Comparison of ENCODE assay signal across 26 cellular contexts in the genomic region with DNA sequence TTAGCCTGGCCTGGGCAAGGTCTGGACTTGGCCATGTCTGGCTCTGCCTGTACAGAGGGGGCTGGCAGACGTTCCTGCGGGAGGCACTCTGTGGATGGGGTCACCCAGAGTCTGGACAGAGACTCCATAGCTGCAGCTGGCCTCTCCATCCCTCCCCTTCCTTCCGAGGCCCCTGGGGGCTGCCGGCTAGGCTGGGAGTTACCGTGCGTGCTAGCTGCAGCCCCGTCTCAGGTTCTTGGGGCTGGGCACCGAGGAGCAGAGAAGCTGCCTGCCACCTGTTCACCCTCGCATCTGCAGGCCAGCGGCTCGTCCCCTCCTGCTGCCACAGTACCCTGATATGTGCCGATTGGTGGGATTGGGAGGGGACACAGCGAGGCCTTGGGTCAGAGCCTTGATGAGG.
DNase-seq lines count a peak whose midpoint lies in the region; ATAC-seq and TF ChIP-seq lines count a peak whose summit lies in the region.
"Had no signal": no experiment of that assay in that cellular context is flagged by ENCODE, and none has a peak within 500 bp of the region (broad histone marks: within the 10 kb centered on the region; RNA-seq: fewer than 3 reads in every experiment).

No MANE protein-coding gene starts in this region.

- H3K9ac ChIP-seq in neuronal stem cell (ENCODE audit: low read depth, low read length, poor library complexity) (peak overlapping the region; percentile 34), smooth muscle cell (ENCODE audit: low read depth) (no peak overlapping the region)

- H3K4me1 ChIP-seq in left ventricle myocardium inferior (peaks cover 98% of the 10 kb centered on the region), body of pancreas (peaks cover 71% of the 10 kb centered on the region), neuronal stem cell (ENCODE audit: control insufficient read depth in 2 of 2, insufficient read depth in 1 of 2, low read depth in 1 of 2, low read length in 2 of 2) (peaks cover 10 to 13% of the 10 kb centered on the region in 2 donors), smooth muscle cell (ENCODE audit: low read depth) (peaks cover 7% of the 10 kb centered on the region)

- H3K27me3 ChIP-seq in left ventricle myocardium inferior (ENCODE audit: low read depth) (no peaks in the 10 kb centered on the region), body of pancreas (no peaks in the 10 kb centered on the region), neuronal stem cell (ENCODE audit: control insufficient read depth in 3 of 3, insufficient read depth in 3 of 3, low read depth in 1 of 3, low read length in 3 of 3) (no peaks in the 10 kb centered on the region), smooth muscle cell (ENCODE audit: low read depth) (no peaks in the 10 kb centered on the region)
- H3K27me3 ChIP-seq: tibial artery had no signal

- no peak overlapping the region for H3K4ac ChIP-seq in neuronal stem cell (ENCODE audit: low read length)

- H2AFZ ChIP-seq in neuronal stem cell (ENCODE audit: low read length) (no peak overlapping the region), smooth muscle cell (ENCODE audit: low read depth) (no peak overlapping the region)

- TF ChIP-seq CTCF in left ventricle myocardium inferior (IDR thresholded peaks at IDR 0.05; ENCODE audit: borderline replicate concordance) (no peak), body of pancreas (IDR thresholded peaks at IDR 0.05) (no peak), smooth muscle cell (IDR thresholded peaks at IDR 0.05; ENCODE audit: borderline replicate concordance, insufficient read depth, poor library complexity, severe bottlenecking) (no peak)

- peaks cover 6% of the 10 kb centered on the region for H3K36me3 Mint-ChIP-seq in activated naive CD8-positive, alpha-beta T cell treated with anti-CD3 and anti-CD28 coated beads for 36 hours
- H3K36me3 Mint-ChIP-seq: mesothelial cell of epicardium had no signal

- H3K4me1 Mint-ChIP-seq in activated naive CD8-positive, alpha-beta T cell treated with anti-CD3 and anti-CD28 coated beads for 36 hours: peaks cover 38% of the 10 kb centered on the region

- H3K36me3 ChIP-seq in left ventricle myocardium inferior (no peaks in the 10 kb centered on the region), body of pancreas (replicated peaks in 1 of 2; ENCODE audit: insufficient read depth in 1 of 2, low read depth in 2 of 2) (no peaks in the 10 kb centered on the region), neuronal stem cell (replicated peaks in 1 of 2; ENCODE audit: control insufficient read depth in 2 of 2, insufficient read depth in 2 of 2, low read length in 2 of 2) (no peaks in the 10 kb centered on the region), smooth muscle cell (ENCODE audit: low read depth) (no peaks in the 10 kb centered on the region)
- H3K36me3 ChIP-seq: tibial artery had no signal

- H3K9me3 ChIP-seq in left ventricle myocardium inferior (replicated peaks) (no peaks in the 10 kb centered on the region), body of pancreas (no peaks in the 10 kb centered on the region), neuronal stem cell (replicated peaks in 1 of 2; ENCODE audit: control insufficient read depth in 2 of 2, insufficient read depth in 1 of 2, low read depth in 1 of 2, low read length in 2 of 2) (no peaks in the 10 kb centered on the region), smooth muscle cell (replicated peaks; ENCODE audit: low read depth) (no peaks in the 10 kb centered on the region)
- H3K9me3 ChIP-seq: tibial artery had no signal

- peaks cover 52% of the 10 kb centered on the region for H3K79me1 ChIP-seq in neuronal stem cell (ENCODE audit: low read depth, low read length)

- no peaks in the 10 kb centered on the region for H3K9me3 Mint-ChIP-seq in activated naive CD8-positive, alpha-beta T cell treated with anti-CD3 and anti-CD28 coated beads for 36 hours
- H3K9me3 Mint-ChIP-seq: mesothelial cell of epicardium had no signal

- H2AK5ac ChIP-seq in neuronal stem cell (ENCODE audit: low read depth, low read length): peak overlapping the region; percentile 33

- ATAC-seq in body of pancreas: no peak
- ATAC-seq: HCT116 had no signal

- H4K91ac ChIP-seq in neuronal stem cell (ENCODE audit: low read depth, low read length, poor library complexity): no peak overlapping the region

- peak overlapping the region; percentile 89 for H3K18ac ChIP-seq in neuronal stem cell (ENCODE audit: low read length)

- H4K8ac ChIP-seq in neuronal stem cell (ENCODE audit: low read depth, low read length): no peak overlapping the region

- H3K4me3 Mint-ChIP-seq in activated naive CD8-positive, alpha-beta T cell treated with anti-CD3 and anti-CD28 coated beads for 36 hours: no peak overlapping the region
- H3K4me3 Mint-ChIP-seq: mesothelial cell of epicardium had no signal

- H3K23ac ChIP-seq in neuronal stem cell (ENCODE audit: low read depth, low read length, poor library complexity): peak overlapping the region; percentile 37

- intact Hi-C loops in left ventricle myocardium inferior (cut with micrococcal nuclease) (no loop called here), cardiac septum (cut with DNase I) (no loop called here), body of pancreas (cut with DNase I) (no loop called here)

- no peak for TF ChIP-seq POLR2A in body of pancreas (IDR thresholded peaks at IDR 0.05)

- peaks cover 93% of the 10 kb centered on the region for H3K79me2 ChIP-seq in smooth muscle cell (ENCODE audit: low read depth)

- H3K4me2 ChIP-seq in neuronal stem cell (ENCODE audit: insufficient read depth, low read length, poor library complexity, severe bottlenecking) (no peak overlapping the region), smooth muscle cell (no peak overlapping the region)

- no peak overlapping the region for H2BK12ac ChIP-seq in neuronal stem cell (ENCODE audit: low read length)

- H3K27me3 Mint-ChIP-seq in activated naive CD8-positive, alpha-beta T cell treated with anti-CD3 and anti-CD28 coated beads for 36 hours: peaks cover 9% of the 10 kb centered on the region

- no peak overlapping the region for H3K4me3 ChIP-seq in left ventricle myocardium inferior
- H3K4me3 ChIP-seq in body of pancreas: no peak overlapping the region
- no peak overlapping the region for H3K4me3 ChIP-seq in neuronal stem cell (ENCODE audit: low read length in 2 of 2)
- no peak overlapping the region for H3K4me3 ChIP-seq in smooth muscle cell
- H3K4me3 ChIP-seq: tibial artery had no signal

- no peak overlapping the region for H2BK120ac ChIP-seq in neuronal stem cell (ENCODE audit: low read depth, low read length)

- no peak overlapping the region for H3K27ac Mint-ChIP-seq in activated naive CD8-positive, alpha-beta T cell treated with anti-CD3 and anti-CD28 coated beads for 36 hours
- H3K27ac Mint-ChIP-seq: mesothelial cell of epicardium had no signal

- H3F3A ChIP-seq in smooth muscle cell (ENCODE audit: low read depth): no peaks in the 10 kb centered on the region

- H3K27ac ChIP-seq in left ventricle myocardium inferior (replicated peaks) (peak overlapping the region; percentile 5), body of pancreas (peak overlapping the region in 3 of 4 donors; percentile 7 to 70 (median 64)), neuronal stem cell (replicated peaks; ENCODE audit: low read length) (no peak overlapping the region), smooth muscle cell (ENCODE audit: low read depth) (no peak overlapping the region)
- H3K27ac ChIP-seq: HL-60, tibial artery had no signal

- DNase-seq in left ventricle myocardium inferior: no peak
- DNase-seq in cardiac septum (ENCODE audit: low spot score): no peak
- no peak for DNase-seq in body of pancreas
- DNase-seq in neuronal stem cell (ENCODE audit: low spot score): no peak
- DNase-seq in SIG-M5 (lab: John Stamatoyannopoulos, UW): no peak
- no peak for DNase-seq in smooth muscle cell (lab: John Stamatoyannopoulos, UW; ENCODE audit: unreplicated experiment)
- no peak for DNase-seq in activated naive CD8-positive, alpha-beta T cell treated with anti-CD3 and anti-CD28 coated beads for 36 hours
- DNase-seq in NCI-H128 (lab: John Stamatoyannopoulos, UW; ENCODE audit: unreplicated experiment): no peak
- DNase-seq: 8988T; activated CD4-positive, alpha-beta T cell treated with anti-CD3 and anti-CD28 coated beads, Interleukin-2, amount 50 U/mL, for 48 hours; activated CD8-positive, alpha-beta memory T cell treated with anti-CD3 and anti-CD28 coated beads, Interleukin-2, amount 50 U/mL, for 48 hours; AML-193; cerebellar nuclear complex; head of caudate nucleus; left cardiac atrium; naive thymus-derived CD4-positive, alpha-beta T cell; NCI-H1092; NCI-H187 treated with DMSO at 0.1 percent for 48 hours; OCI-M1; stimulated activated CD4-positive, alpha-beta T cell treated with anti-CD3 and anti-CD28 coated beads, Interleukin-12 subunit alpha, Interleukin-12 subunit beta, amount 100 ng/mL, for 4 hours; stimulated activated CD4-positive, alpha-beta T cell treated with anti-CD3 and anti-CD28 coated beads, Interleukin-4, amount 100 ng/mL, for 24 hours; stimulated activated naive CD8-positive, alpha-beta T cell treated with anti-CD3 and anti-CD28 coated beads, Interleukin-15, amount 100 ng/mL, for 72 hours; tibial artery had no signal

- WGBS in body of pancreas, 2 donors: 83 to 100% methylated on average over 1 to 13 of the region's 13 CpGs
- whole genome bisulfite sequencing in neuronal stem cell (ENCODE audit: extremely low coverage in 2 of 2, insufficient read length in 2 of 2, insufficient replicate concordance in 1 of 2), 2 donors: no CpG with 5 or more reads among the region's 13 CpGs
- 86% methylated on average over 13 of the region's 13 CpGs for WGBS in smooth muscle cell (ENCODE audit: low lambda C conversion rate)

- H2BK15ac ChIP-seq in neuronal stem cell (ENCODE audit: low read length): no peak overlapping the region

- no peak overlapping the region for H2BK5ac ChIP-seq in neuronal stem cell (ENCODE audit: low read length)

- H3K14ac ChIP-seq in neuronal stem cell (ENCODE audit: low read length): no peak overlapping the region

- peaks cover 100% of the 10 kb centered on the region for H4K20me1 ChIP-seq in smooth muscle cell (ENCODE audit: low read depth)

Comparison
In these comparisons a context has a peak if more than half of its experiments do, and no peak if none do; other contexts are left out.
1. H3K27ac ChIP-seq: peak in left ventricle myocardium inferior (single experiment) and body of pancreas (3 of 4); none in neuronal stem cell (single experiment) and smooth muscle cell (single experiment).